ENCODE assay signal across 28 cellular contexts in the genomic region with DNA sequence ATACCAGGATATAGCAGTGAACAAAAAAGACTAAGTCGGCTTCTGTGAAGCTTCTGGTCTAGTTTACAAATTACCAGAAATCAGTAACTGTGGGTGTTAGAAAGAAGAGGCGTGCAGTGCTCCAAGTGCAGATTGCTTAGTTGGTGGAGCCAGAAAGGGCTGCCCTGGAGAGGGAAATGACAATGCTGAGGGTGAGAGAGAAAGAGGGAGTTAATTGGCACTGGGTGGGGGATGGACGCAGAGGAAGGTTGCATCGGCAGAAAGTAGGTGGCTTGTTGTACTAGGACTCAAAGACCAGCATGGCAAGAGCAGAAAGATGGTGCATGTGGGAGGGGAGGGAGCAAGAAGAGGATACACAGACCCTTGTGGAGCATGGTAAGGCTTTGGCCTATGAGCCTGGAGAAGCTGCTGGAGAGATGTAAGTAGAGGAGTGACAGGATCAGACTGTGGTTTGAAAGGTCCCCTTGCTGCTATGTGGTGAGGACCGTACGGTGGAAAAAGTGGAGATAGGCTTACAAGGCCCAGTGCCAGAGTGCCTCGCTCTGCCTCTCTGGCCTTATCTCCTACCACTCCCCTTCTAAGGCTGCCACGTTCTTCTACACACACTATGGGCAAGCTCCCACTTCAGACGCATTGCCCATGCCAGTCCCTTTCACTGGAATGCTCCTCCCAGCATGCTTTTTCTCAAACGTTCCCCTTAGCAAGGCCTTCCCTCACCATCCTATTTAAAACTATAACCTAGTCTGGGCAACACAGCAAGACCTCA. TPM values are rescaled to one million over a fixed set of nuclear protein-coding genes. Genes with fewer than 3 reads are reported as not detected.
DNase-seq lines count a peak whose midpoint lies in the region; ATAC-seq and TF ChIP-seq lines count a peak whose summit lies in the region.
"Had no signal": no experiment of that assay in that cellular context is flagged by ENCODE, and none has a peak within 500 bp of the region (broad histone marks: within the 10 kb centered on the region; RNA-seq: fewer than 3 reads in every experiment).

No MANE protein-coding gene starts in this region.

- CTCF ChIA-PET in HEK293 (lab: Yijun Ruan, JAX) = interaction anchor here (0.6 to 8.1 kb wide), 4 partner anchors 31 to 267 kb away, joined by 3 to 203 read pairs (median 57); partner anchors contain the start of gene KCNN4

- H3K27ac ChIP-seq in HEK293 (ENCODE audit: extremely low read depth, low read depth, low read length) = no peak overlapping the region
- no peak overlapping the region for H3K27ac ChIP-seq in osteoblast (ENCODE audit: low read depth, low read length)

- H4K20me1 ChIP-seq in osteoblast (ENCODE audit: insufficient read depth, low read length) = peaks cover 2% of the 10 kb centered on the region

- no peak overlapping the region for H3K4me3 ChIP-seq in HEK293 (ENCODE audit: low read depth, low read length)
- H3K4me3 ChIP-seq in osteoblast (ENCODE audit: insufficient read depth, low read length) = no peak overlapping the region
- H3K4me3 ChIP-seq: colonic mucosa, K562, smooth muscle cell, upper lobe of left lung had no signal

- no peaks in the 10 kb centered on the region for H3K9me3 ChIP-seq in HEK293 (ENCODE audit: control insufficient read depth, insufficient read depth, low read depth, low read length)
- H3K9me3 ChIP-seq in osteoblast (ENCODE audit: low read depth, low read length) = no peaks in the 10 kb centered on the region
- H3K9me3 ChIP-seq: colonic mucosa, upper lobe of left lung had no signal

- H3K36me3 ChIP-seq in HEK293 (ENCODE audit: control insufficient read depth in 2 of 2, insufficient read depth in 1 of 2, low read length in 2 of 2) (peaks cover 90 to 100% of the 10 kb centered on the region in 2 experiments), osteoblast (ENCODE audit: insufficient read depth, low read length) (peaks cover 83% of the 10 kb centered on the region)

- no peak overlapping the region for H2AFZ ChIP-seq in osteoblast (ENCODE audit: low read length)

- DNase-seq in Ammon's horn (ENCODE audit: low spot score) (peak; percentile 32), osteoblast (ENCODE audit: insufficient read length, low spot score, missing footprints) (peak; percentile 66), NCI-H2029 (lab: John Stamatoyannopoulos, UW) (no peak), T-helper 1 cell (no peak)
- DNase-seq: CD4-positive, alpha-beta T cell; colonic mucosa; effector CD8-positive, alpha-beta T cell; HCEC 1CT; NCI-H1105; NCI-H1930; NCI-H2227 treated with DMSO at 0.1 percent for 48 hours; NCI-H69; retina; stimulated activated CD4-positive, alpha-beta T cell treated with anti-CD3 and anti-CD28 coated beads, Interleukin-1b, Interleukin-23, amount 100 ng/mL, for 48 hours; stimulated activated CD8-positive, alpha-beta memory T cell treated with anti-CD3 and anti-CD28 coated beads, Interleukin-4, amount 100 ng/mL, for 48 hours; upper lobe of left lung had no signal

- POLR2A ChIA-PET in HEK293 (lab: Yijun Ruan, JAX) = interaction anchor here (0.7 to 1.6 kb wide), 2 partner anchors 14 to 72 kb away, joined by 3 to 4 read pairs; partner anchors contain the start of genes PLAUR and SMG9

- no peak for ATAC-seq in activated T-helper 17 cell treated with anti-CD3 and anti-CD28 coated beads, Interleukin-2, amount 50 U/mL, for 72 hours (replicated peaks)
- ATAC-seq in HG03025 (IDR thresholded peaks at IDR 0.05; ENCODE audit: low FRiP score, unreplicated experiment) = no peak
- ATAC-seq: activated naive CD4-positive, alpha-beta T cell treated with anti-CD3 and anti-CD28 coated beads, Interleukin-2, amount 50 U/mL, for 72 hours; K562 had no signal

- no peak for TF ChIP-seq CTCF in HEK293 (tag by site-specific recombination; IDR thresholded peaks at IDR 0.05)
- TF ChIP-seq CTCF in osteoblast (IDR thresholded peaks at IDR 0.05; ENCODE audit: extremely low read depth, low read depth, low read length) = no peak

- H3K36me3 Mint-ChIP-seq in activated T-helper 17 cell treated with anti-CD3 and anti-CD28 coated beads, Interleukin-2, amount 50 U/mL, for 72 hours (ENCODE audit: low read depth) = peaks cover 97% of the 10 kb centered on the region

- H3K4me1 ChIP-seq in HEK293 (ENCODE audit: control insufficient read depth, insufficient read depth, low read length) = no peaks in the 10 kb centered on the region
- peaks cover 16% of the 10 kb centered on the region for H3K4me1 ChIP-seq in osteoblast (ENCODE audit: insufficient read depth, low read length)

- no peaks in the 10 kb centered on the region for H3K27me3 ChIP-seq in osteoblast (ENCODE audit: insufficient read depth, low read length)
- H3K27me3 ChIP-seq: colonic mucosa, upper lobe of left lung had no signal

- peak overlapping the region; percentile 9 for H3K27ac Mint-ChIP-seq in activated T-helper 17 cell treated with anti-CD3 and anti-CD28 coated beads, Interleukin-2, amount 50 U/mL, for 72 hours
- H3K27ac Mint-ChIP-seq: CD4-positive, alpha-beta T cell; T-helper 1 cell treated with Interleukin-12 subunit alpha and Interleukin-12 subunit beta and Interleukin-4 antibody, amounts not matched to agents 30 μg/mL and 1 μg/mL, for 36 hours had no signal

- no peak overlapping the region for H3K4me2 ChIP-seq in osteoblast (ENCODE audit: insufficient read depth, low read length)
- H3K4me2 ChIP-seq: smooth muscle cell had no signal

- H3K9me3 Mint-ChIP-seq in activated T-helper 17 cell treated with anti-CD3 and anti-CD28 coated beads, Interleukin-2, amount 50 U/mL, for 72 hours = no peaks in the 10 kb centered on the region
- H3K9me3 Mint-ChIP-seq: activated naive CD4-positive, alpha-beta T cell treated with anti-CD3 and anti-CD28 coated beads, Interleukin-2, amount 50 U/mL, for 72 hours; CD4-positive, alpha-beta T cell; T-helper 1 cell treated with Interleukin-12 subunit alpha and Interleukin-12 subunit beta and Interleukin-4 antibody, amounts not matched to agents 30 μg/mL and 1 μg/mL, for 36 hours had no signal

- no peaks in the 10 kb centered on the region for H3K27me3 Mint-ChIP-seq in activated T-helper 17 cell treated with anti-CD3 and anti-CD28 coated beads, Interleukin-2, amount 50 U/mL, for 72 hours
- H3K27me3 Mint-ChIP-seq: CD4-positive, alpha-beta T cell had no signal

- no peak overlapping the region for H3K4me3 Mint-ChIP-seq in activated T-helper 17 cell treated with anti-CD3 and anti-CD28 coated beads, Interleukin-2, amount 50 U/mL, for 72 hours
- H3K4me3 Mint-ChIP-seq: CD4-positive, alpha-beta T cell; T-helper 1 cell treated with Interleukin-12 subunit alpha and Interleukin-12 subunit beta and Interleukin-4 antibody, amounts not matched to agents 30 μg/mL and 1 μg/mL, for 36 hours had no signal

- no peaks in the 10 kb centered on the region for H3K79me2 ChIP-seq in osteoblast (ENCODE audit: insufficient read depth, low read length)

- H3K4me1 Mint-ChIP-seq in activated T-helper 17 cell treated with anti-CD3 and anti-CD28 coated beads, Interleukin-2, amount 50 U/mL, for 72 hours = peaks cover 5% of the 10 kb centered on the region

TF ChIP-seq in HEK293, 187 proteins besides CTCF, POLR2A, EP300 and RAD21:
- TF ChIP-seq ZNF416 (tag by site-specific recombination; IDR thresholded peaks at IDR 0.05) = no peak
- peak; percentile 89 for TF ChIP-seq EGR2 (tag by site-specific recombination; IDR thresholded peaks at IDR 0.05; ENCODE audit: low read depth)
- TF ChIP-seq ZFHX2 (tag by site-specific recombination; conservative IDR thresholded peaks at IDR 0.05) = peak; percentile 49
- no peak for TF ChIP-seq ZNF311 (tag by site-specific recombination; IDR thresholded peaks at IDR 0.05; ENCODE audit: borderline replicate concordance)
- peak; percentile 44; the same call in 1 of the 2 replicates for TF ChIP-seq ZNF148 (tag by site-specific recombination; IDR thresholded peaks at IDR 0.05; ENCODE audit: borderline replicate concordance)
TF ChIP-seq in HEK293: peak in this region for 3.

RNA-seq across cellular contexts. Expression of gene SMG9, which starts 13.5 kb away (rescaled TPM):
- 100 to 1,000 TPM in 1 of 2 donors, 10 to 100 TPM in 1; 70.4 to 109 TPM for total RNA-seq in activated T-helper 17 cell treated with anti-CD3 and anti-CD28 coated beads, Interleukin-2, amount 50 U/mL, for 72 hours
- total RNA-seq in osteoblast = 14.5 and 17.4 TPM in 2 replicates

RNA-seq across cellular contexts. Expression of gene IRGC, which starts 25.4 kb away (rescaled TPM):
- not detected for total RNA-seq in activated T-helper 17 cell treated with anti-CD3 and anti-CD28 coated beads, Interleukin-2, amount 50 U/mL, for 72 hours
- total RNA-seq in osteoblast = not detected in 2 replicates
- total RNA-seq: activated naive CD4-positive, alpha-beta T cell treated with anti-CD3 and anti-CD28 coated beads, Interleukin-2, amount 50 U/mL, for 72 hours; CD4-positive, alpha-beta T cell; colonic mucosa; Daoy; K562; M059J; myocyte; SK-MEL-5; smooth muscle cell; upper lobe of left lung had no signal

RNA-seq across cellular contexts. Expression of gene KCNN4, which starts 39.5 kb away (rescaled TPM):
- total RNA-seq in activated T-helper 17 cell treated with anti-CD3 and anti-CD28 coated beads, Interleukin-2, amount 50 U/mL, for 72 hours = 100 to 1,000 TPM; 116 to 385 TPM
- total RNA-seq in osteoblast = 6.5 and 7.2 TPM in 2 replicates
- total RNA-seq: HT-29 had no signal

Comparison
In these comparisons a context has a peak if more than half of its experiments do, and no peak if none do; other contexts are left out.
1. DNase-seq: peak in Ammon's horn (single experiment) and osteoblast (single experiment); none in NCI-H2029 (single experiment) and T-helper 1 cell (0 of 5).
2. RNA of gene KCNN4, which starts 39.5 kb away (total RNA-seq): 116 to 385 TPM in activated T-helper 17 cell treated with anti-CD3 and anti-CD28 coated beads, Interleukin-2, amount 50 U/mL, for 72 hours; 6.5 to 7.2 TPM in osteoblast; every median in the first group is over 10 times any median in the second.